ENCODE assay signal across 22 cellular contexts in the genomic region with DNA sequence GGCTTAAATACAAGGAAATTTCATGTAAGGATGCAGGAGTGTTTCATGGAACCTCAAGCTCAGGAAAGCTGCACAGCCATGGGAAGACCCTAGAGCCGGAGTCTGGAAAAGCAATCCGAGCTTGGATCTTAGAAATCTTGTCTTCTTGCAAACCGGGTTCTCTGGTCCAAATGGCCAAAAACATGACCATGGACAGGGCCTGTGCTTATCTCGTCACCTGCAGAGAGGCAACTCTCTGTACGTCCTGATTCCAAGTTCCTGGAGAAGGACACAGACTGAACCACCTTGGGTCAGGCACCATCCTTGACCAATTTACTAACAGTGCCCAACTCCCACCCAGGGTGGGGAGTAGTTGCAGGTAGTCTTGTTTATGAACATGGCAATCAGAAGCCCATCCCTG.
"Had no signal": no experiment of that assay in that cellular context is flagged by ENCODE, and none has a peak within 500 bp of the region (broad histone marks: within the 10 kb centered on the region; RNA-seq: fewer than 3 reads in every experiment).

No MANE protein-coding gene starts in this region.

- H3K36me3 ChIP-seq: lower lobe of right lung, neural progenitor cell, sigmoid colon, uterus, WERI-Rb-1 had no signal

- H3K4me3 ChIP-seq: body of pancreas, lower lobe of right lung, mucosa of descending colon, neural progenitor cell, sigmoid colon, smooth muscle cell, uterus had no signal

- DNase-seq: activated CD4-positive, CD25-positive, alpha-beta regulatory T cell treated with anti-CD3 and anti-CD28 coated beads, Interleukin-2, amount 50 U/mL, for 72 hours; activated naive CD4-positive, alpha-beta T cell treated with anti-CD3 and anti-CD28 coated beads, Interleukin-2, amount 10 ng/mL, durations not matched to agents 7 days and 5 days; activated T-cell treated with anti-CD3 and anti-CD28 coated beads, Interleukin-2, amount 50 U/mL, for 24 hours; anterior cingulate cortex; body of pancreas; central memory CD4-positive, alpha-beta T cell; effector memory CD4-positive, alpha-beta T cell; foreskin melanocyte; kidney; lower lobe of right lung; mesendoderm; mucosa of descending colon; retina; sigmoid colon; stimulated activated CD4-positive, alpha-beta T cell treated with anti-CD3 and anti-CD28 coated beads, Interleukin-15, amount 100 ng/mL, for 24 hours; trophoblast cell; uterus; WERI-Rb-1 had no signal

- H3K9me3 Mint-ChIP-seq: activated T-cell treated with anti-CD3 and anti-CD28 coated beads, Interleukin-2, amount 50 U/mL, for 24 hours had no signal

- ATAC-seq: body of pancreas had no signal

- H3K27me3 Mint-ChIP-seq: activated naive CD4-positive, alpha-beta T cell treated with anti-CD3 and anti-CD28 coated beads, Interleukin-2, amount 10 ng/mL, durations not matched to agents 7 days and 5 days; activated T-cell treated with anti-CD3 and anti-CD28 coated beads, Interleukin-2, amount 50 U/mL, for 24 hours; progenitor cell of endocrine pancreas; stimulated activated memory B cell treated with anti-CD40 and anti-IgM and Interleukin-4, amounts not matched to agents 10 μg/mL and 1 μg/mL and 100 μg/mL, for 72 hours had no signal

- H3K27ac ChIP-seq: neural progenitor cell, uterus, WERI-Rb-1 had no signal

- H3K27me3 ChIP-seq: body of pancreas, neural progenitor cell, sigmoid colon, uterus had no signal

- H3K36me3 Mint-ChIP-seq: stimulated activated memory B cell treated with anti-CD40 and anti-IgM and Interleukin-4, amounts not matched to agents 10 μg/mL and 1 μg/mL and 100 μg/mL, for 72 hours had no signal

- H3K4me1 ChIP-seq: body of pancreas, sigmoid colon, uterus had no signal

- H3K4me2 ChIP-seq: neural progenitor cell, smooth muscle cell had no signal

- H3K4me3 Mint-ChIP-seq: activated naive CD4-positive, alpha-beta T cell treated with anti-CD3 and anti-CD28 coated beads, Interleukin-2, amount 10 ng/mL, durations not matched to agents 7 days and 5 days; neural progenitor cell had no signal

- H3K9ac ChIP-seq: neural progenitor cell had no signal

- H3K27ac Mint-ChIP-seq: neural progenitor cell, progenitor cell of endocrine pancreas had no signal

- H3K9me3 ChIP-seq: body of pancreas, lower lobe of right lung, mucosa of descending colon, sigmoid colon, uterus had no signal
